Comparison of ENCODE assay signal across 27 cellular contexts in genomic region chr2:112340868-112341267, GRCh38.
DNase-seq lines count a peak whose midpoint lies in the region; ATAC-seq, FAIRE-seq and TF ChIP-seq lines count a peak whose summit lies in the region.
"Had no signal": no experiment of that assay in that cellular context is flagged by ENCODE, and none has a peak within 500 bp of the region (broad histone marks: within the 10 kb centered on the region; RNA-seq: fewer than 3 reads in every experiment).

No MANE protein-coding gene starts in this region.

- FAIRE-seq in HepG2 (lab: Jason Lieb, UNC) (no peak), islet of Langerhans (lab: Jason Lieb, UNC) (peak; percentile 49)
- FAIRE-seq: A549, D721Med, GM12878, GM12892, GM18507 had no signal

- no peak overlapping the region for H3K9ac ChIP-seq in HepG2 (ENCODE audit: insufficient read depth, low read depth, low read length)
- H3K9ac ChIP-seq in smooth muscle cell (ENCODE audit: low read depth) = no peak overlapping the region
- H3K9ac ChIP-seq: BLaER1 treated with 17β-estradiol and CSF1 and Interleukin-3, amounts not matched to agents 10 nM and 100 nM had no signal

- peaks cover 5% of the 10 kb centered on the region for H3K27me3 Mint-ChIP-seq in activated T-cell treated with anti-CD3 and anti-CD28 coated beads, Interleukin-2, amount 50 U/mL, for 72 hours (ENCODE audit: low read depth)
- no peaks in the 10 kb centered on the region for H3K27me3 Mint-ChIP-seq in activated naive CD8-positive, alpha-beta T cell treated with anti-CD3 and anti-CD28 coated beads, Interleukin-2, amount 50 U/mL, for 24 hours
- H3K27me3 Mint-ChIP-seq: B cell; CD4-positive, alpha-beta T cell had no signal

- CTCF ChIA-PET in HepG2 (lab: Yijun Ruan, JAX; ENCODE audit: low intra/inter-chr PET ratio, low total read pairs) = no interaction called here

- 69% methylated on average over 5 of the region's 5 CpGs for WGBS in HepG2 (ENCODE audit: low lambda C conversion rate)
- WGBS in right lobe of liver (ENCODE audit: insufficient coverage, low coverage, low lambda C conversion rate, missing lambda C conversion rate) = 83% methylated on average over 4 of the region's 5 CpGs
- 90% methylated on average over 5 of the region's 5 CpGs for WGBS in smooth muscle cell (ENCODE audit: low lambda C conversion rate)

- H3K9me3 ChIP-seq in HepG2 (ENCODE audit: low read length) (no peaks in the 10 kb centered on the region), right lobe of liver (no peaks in the 10 kb centered on the region), smooth muscle cell (replicated peaks; ENCODE audit: low read depth) (no peaks in the 10 kb centered on the region)
- H3K9me3 ChIP-seq: A549, Caco-2 had no signal

- H3K4me3 ChIP-seq in HepG2 (replicated peaks in 1 of 3; ENCODE audit: insufficient read depth in 1 of 3, low read depth in 2 of 3, low read length in 3 of 3) (no peak overlapping the region), right lobe of liver (no peak overlapping the region), smooth muscle cell (no peak overlapping the region)
- H3K4me3 ChIP-seq: A549; BLaER1 treated with 17β-estradiol and CSF1 and Interleukin-3, amounts not matched to agents 10 nM and 100 nM; GM12878 had no signal

- TF ChIP-seq POLR2A in HepG2 (IDR thresholded peaks at IDR 0.05; ENCODE audit: insufficient read depth in 1 of 2, low read depth in 2 of 2, low read length in 2 of 2) = no peak
- TF ChIP-seq POLR2A in right lobe of liver (IDR thresholded peaks at IDR 0.05) = no peak

- H4K20me1 ChIP-seq in HepG2 (ENCODE audit: insufficient read depth, low read length) (no peaks in the 10 kb centered on the region), smooth muscle cell (ENCODE audit: low read depth) (no peaks in the 10 kb centered on the region)
- H4K20me1 ChIP-seq: BLaER1 treated with 17β-estradiol and CSF1 and Interleukin-3, amounts not matched to agents 10 nM and 100 nM had no signal

- no peak for TF ChIP-seq EP300 in HepG2 (IDR thresholded peaks at IDR 0.05; ENCODE audit: low read depth in 2 of 2, low read length in 2 of 2)
- no peak for TF ChIP-seq EP300 in HepG2 (CRISPR knock-in tag; IDR thresholded peaks at IDR 0.05; ENCODE audit: borderline replicate concordance)

- H3K4me3 Mint-ChIP-seq in activated T-cell treated with anti-CD3 and anti-CD28 coated beads, Interleukin-2, amount 50 U/mL, for 72 hours = no peak overlapping the region
- H3K4me3 Mint-ChIP-seq in activated naive CD8-positive, alpha-beta T cell treated with anti-CD3 and anti-CD28 coated beads, Interleukin-2, amount 50 U/mL, for 24 hours = no peak overlapping the region
- H3K4me3 Mint-ChIP-seq: B cell; CD4-positive, alpha-beta T cell; CD8-positive, alpha-beta T cell had no signal

- TF ChIP-seq CTCF in HepG2 (CRISPR knock-in tag; IDR thresholded peaks at IDR 0.05) (no peak), right lobe of liver (IDR thresholded peaks at IDR 0.05) (no peak), smooth muscle cell (IDR thresholded peaks at IDR 0.05; ENCODE audit: borderline replicate concordance, insufficient read depth, poor library complexity, severe bottlenecking) (no peak)

- H2AFZ ChIP-seq in HepG2 (ENCODE audit: low read length) (no peak overlapping the region), smooth muscle cell (ENCODE audit: low read depth) (no peak overlapping the region)

- H3K36me3 ChIP-seq in HepG2 (replicated peaks in 1 of 2; ENCODE audit: control insufficient read depth in 1 of 2, insufficient read depth in 2 of 2, low read length in 2 of 2) (no peaks in the 10 kb centered on the region; a peak in 1 of 5 replicates), right lobe of liver (no peaks in the 10 kb centered on the region), smooth muscle cell (ENCODE audit: low read depth) (no peaks in the 10 kb centered on the region)
- H3K36me3 ChIP-seq: BLaER1 treated with 17β-estradiol and CSF1 and Interleukin-3, amounts not matched to agents 10 nM and 100 nM had no signal

- POLR2A ChIA-PET in HepG2 (lab: Yijun Ruan, JAX) = no interaction called here

- H3K27me3 ChIP-seq in HepG2 (ENCODE audit: control insufficient read depth in 1 of 2, insufficient read depth in 2 of 2, low read length in 2 of 2) (no peaks in the 10 kb centered on the region), right lobe of liver (no peaks in the 10 kb centered on the region), smooth muscle cell (ENCODE audit: low read depth) (no peaks in the 10 kb centered on the region)
- H3K27me3 ChIP-seq: BLaER1 treated with 17β-estradiol and CSF1 and Interleukin-3, amounts not matched to agents 10 nM and 100 nM had no signal

- no peak for ATAC-seq in HepG2
- no peak for ATAC-seq in right lobe of liver
- ATAC-seq in activated T-cell treated with anti-CD3 and anti-CD28 coated beads, Interleukin-2, amount 50 U/mL, for 72 hours (replicated peaks in 1 of 2) = no peak
- ATAC-seq in activated naive CD8-positive, alpha-beta T cell treated with anti-CD3 and anti-CD28 coated beads, Interleukin-2, amount 50 U/mL, for 24 hours = no peak
- ATAC-seq: A549; CD8-positive, alpha-beta T cell; GM12878 had no signal

- no peak overlapping the region for H3K4me2 ChIP-seq in HepG2 (ENCODE audit: low read depth, low read length)
- H3K4me2 ChIP-seq in smooth muscle cell = no peak overlapping the region
- H3K4me2 ChIP-seq: A549; BLaER1 treated with 17β-estradiol and CSF1 and Interleukin-3, amounts not matched to agents 10 nM and 100 nM had no signal

- in situ Hi-C loops in HepG2 (cut with HindIII; ENCODE audit: extremely low pct_ligation_motif_present, low pct_unique_long_range_greater_than_20kb) = no loop called here

- H3K27ac Mint-ChIP-seq in activated T-cell treated with anti-CD3 and anti-CD28 coated beads, Interleukin-2, amount 50 U/mL, for 72 hours = no peak overlapping the region
- no peak overlapping the region for H3K27ac Mint-ChIP-seq in activated naive CD8-positive, alpha-beta T cell treated with anti-CD3 and anti-CD28 coated beads, Interleukin-2, amount 50 U/mL, for 24 hours
- H3K27ac Mint-ChIP-seq: B cell; CD4-positive, alpha-beta T cell; CD8-positive, alpha-beta T cell had no signal

- no TSS peak for BruUV-seq in HepG2 (replicated peaks; lab: Mats Ljungman, UMichigan)

- intact Hi-C loops in HepG2 (cut with micrococcal nuclease; ENCODE audit: unreplicated experiment) = no loop called here
- intact Hi-C loops in right lobe of liver (cut with DNase I) = no loop called here

- DNase-seq in HepG2 (ENCODE audit: low spot score) (no peak), right lobe of liver (no peak), epithelial cell of prostate (ENCODE audit: low read depth, low spot score) (no peak), smooth muscle cell (lab: John Stamatoyannopoulos, UW; ENCODE audit: unreplicated experiment) (no peak), DMS153 (lab: John Stamatoyannopoulos, UW) (no peak)
- no peak for DNase-seq in activated T-cell treated with anti-CD3 and anti-CD28 coated beads, Interleukin-2, amount 50 U/mL, for 72 hours
- no peak for DNase-seq in activated naive CD8-positive, alpha-beta T cell treated with anti-CD3 and anti-CD28 coated beads, Interleukin-2, amount 50 U/mL, for 24 hours
- DNase-seq: AML-193; Caco-2; Calu3; CD4-positive, alpha-beta T cell; CD8-positive, alpha-beta T cell; DMS53; DMS79; DND-41; EL; GDM1 had no signal

- H3K79me2 ChIP-seq in HepG2 (ENCODE audit: insufficient read depth, low read length) (no peaks in the 10 kb centered on the region), smooth muscle cell (ENCODE audit: low read depth) (no peaks in the 10 kb centered on the region)

- no peak for TF ChIP-seq RAD21 in HepG2 (CRISPR knock-in tag; IDR thresholded peaks at IDR 0.05)

- no peaks in the 10 kb centered on the region for H3F3A ChIP-seq in smooth muscle cell (ENCODE audit: low read depth)

- peaks cover 12% of the 10 kb centered on the region for H3K4me1 Mint-ChIP-seq in activated T-cell treated with anti-CD3 and anti-CD28 coated beads, Interleukin-2, amount 50 U/mL, for 72 hours (ENCODE audit: low read depth)
- H3K4me1 Mint-ChIP-seq in activated naive CD8-positive, alpha-beta T cell treated with anti-CD3 and anti-CD28 coated beads, Interleukin-2, amount 50 U/mL, for 24 hours = peaks cover 6% of the 10 kb centered on the region
- H3K4me1 Mint-ChIP-seq: B cell had no signal

- H3K9me3 Mint-ChIP-seq in activated T-cell treated with anti-CD3 and anti-CD28 coated beads, Interleukin-2, amount 50 U/mL, for 72 hours = no peaks in the 10 kb centered on the region
- no peaks in the 10 kb centered on the region for H3K9me3 Mint-ChIP-seq in activated naive CD8-positive, alpha-beta T cell treated with anti-CD3 and anti-CD28 coated beads, Interleukin-2, amount 50 U/mL, for 24 hours
- H3K9me3 Mint-ChIP-seq: CD4-positive, alpha-beta T cell; CD8-positive, alpha-beta T cell had no signal

- H3K36me3 Mint-ChIP-seq in activated T-cell treated with anti-CD3 and anti-CD28 coated beads, Interleukin-2, amount 50 U/mL, for 72 hours (ENCODE audit: insufficient read depth in 2 of 2) = peaks cover 0 to 2% of the 10 kb centered on the region in 2 donors
- no peaks in the 10 kb centered on the region for H3K36me3 Mint-ChIP-seq in activated naive CD8-positive, alpha-beta T cell treated with anti-CD3 and anti-CD28 coated beads, Interleukin-2, amount 50 U/mL, for 24 hours (ENCODE audit: low read depth)
- H3K36me3 Mint-ChIP-seq: CD8-positive, alpha-beta T cell had no signal

- H3K4me1 ChIP-seq in HepG2 (ENCODE audit: insufficient read depth, low read length) (peaks cover 21% of the 10 kb centered on the region), right lobe of liver (no peaks in the 10 kb centered on the region), smooth muscle cell (ENCODE audit: low read depth) (no peaks in the 10 kb centered on the region)
- H3K4me1 ChIP-seq: A549; BLaER1 treated with 17β-estradiol and CSF1 and Interleukin-3, amounts not matched to agents 10 nM and 100 nM had no signal

- no peak overlapping the region for H3K27ac ChIP-seq in HepG2 (ENCODE audit: extremely low read length, insufficient read depth, low read length)
- no peak overlapping the region for H3K27ac ChIP-seq in right lobe of liver
- peak overlapping the region; percentile 31 for H3K27ac ChIP-seq in epithelial cell of prostate
- H3K27ac ChIP-seq in smooth muscle cell (ENCODE audit: low read depth) = peak overlapping the region; percentile 47
- H3K27ac ChIP-seq: 22Rv1; A549; BLaER1 treated with 17β-estradiol and CSF1 and Interleukin-3, amounts not matched to agents 10 nM and 100 nM; C4-2B had no signal

TF ChIP-seq in HepG2, 621 proteins besides CTCF, POLR2A, EP300 and RAD21 (continues in another document):
- TF ChIP-seq ARID3A (IDR thresholded peaks at IDR 0.05; ENCODE audit: low read depth, low read length) = no peak

Comparison
In these comparisons a context has a peak if more than half of its experiments do, and no peak if none do; other contexts are left out.
1. H3K27ac ChIP-seq: peak in epithelial cell of prostate (single experiment) and smooth muscle cell (single experiment); none in HepG2 (single experiment) and right lobe of liver (0 of 3).